ENCODE assay signal across 13 cellular contexts in genomic region chr3:193830791-193831191, GRCh38.
DNase-seq lines count a peak whose midpoint lies in the region; ATAC-seq and TF ChIP-seq lines count a peak whose summit lies in the region.
"Had no signal": no experiment of that assay in that cellular context is flagged by ENCODE, and none has a peak within 500 bp of the region (broad histone marks: within the 10 kb centered on the region; RNA-seq: fewer than 3 reads in every experiment).

No MANE protein-coding gene starts in this region.

- TF ChIP-seq EP300 in ovary (IDR thresholded peaks at IDR 0.05): no peak

- H3K14ac ChIP-seq in trophoblast cell (ENCODE audit: low read length): peak overlapping the region; percentile 0

- H3K36me3 ChIP-seq in trophoblast cell (ENCODE audit: control insufficient read depth in 1 of 2, insufficient read depth in 2 of 2, low read length in 2 of 2) (no peaks in the 10 kb centered on the region), ovary (no peaks in the 10 kb centered on the region)
- H3K36me3 ChIP-seq: BLaER1 had no signal

- TF ChIP-seq CTCF in activated B cell treated with CpG ODN at 0.5 μM for 24 hours (IDR thresholded peaks at IDR 0.05) (no peak), ovary (IDR thresholded peaks at IDR 0.05) (no peak)

- H3K36me3 Mint-ChIP-seq in activated B cell treated with CpG ODN at 0.5 μM for 24 hours (ENCODE audit: low read depth): no peaks in the 10 kb centered on the region
- H3K36me3 Mint-ChIP-seq: activated naive CD4-positive, alpha-beta T cell treated with anti-CD3 and anti-CD28 coated beads, Interleukin-2, amount 50 U/mL, for 72 hours; naive thymus-derived CD8-positive, alpha-beta T cell had no signal

- H2BK120ac ChIP-seq in trophoblast cell (ENCODE audit: insufficient read depth, low read length, poor library complexity): peak overlapping the region; percentile 73

- intact Hi-C loops in activated B cell treated with CpG ODN at 0.5 μM for 24 hours (cut with micrococcal nuclease): no loop called here
- intact Hi-C loops in ovary (cut with DNase I): no loop called here

- no peak overlapping the region for H3K4me3 Mint-ChIP-seq in activated B cell treated with CpG ODN at 0.5 μM for 24 hours
- H3K4me3 Mint-ChIP-seq: naive thymus-derived CD8-positive, alpha-beta T cell had no signal

- peak overlapping the region; percentile 10 for H2BK5ac ChIP-seq in trophoblast cell (ENCODE audit: low read depth, low read length, poor library complexity)

- no peaks in the 10 kb centered on the region for H3K9me3 Mint-ChIP-seq in activated B cell treated with CpG ODN at 0.5 μM for 24 hours
- H3K9me3 Mint-ChIP-seq: activated naive CD4-positive, alpha-beta T cell treated with anti-CD3 and anti-CD28 coated beads, Interleukin-2, amount 50 U/mL, for 72 hours; naive thymus-derived CD8-positive, alpha-beta T cell had no signal

- no peak overlapping the region for H3K4me2 ChIP-seq in trophoblast cell (ENCODE audit: low read length)

- POLR2A ChIA-PET in activated B cell treated with CpG ODN at 0.5 μM for 24 hours (lab: Charles Lee): no interaction called here

- no CpG with 5 or more reads among the region's 8 CpGs for WGBS in trophoblast cell (ENCODE audit: extremely low coverage, insufficient coverage, insufficient read length)
- WGBS in ovary, 3 donors: 95 to 97% (median 96%) methylated on average over 8 of the region's 8 CpGs

- H3K9me3 ChIP-seq in trophoblast cell (ENCODE audit: insufficient read depth, low read depth, low read length) (no peaks in the 10 kb centered on the region), ovary (no peaks in the 10 kb centered on the region)
- H3K9me3 ChIP-seq: BLaER1 had no signal

- no peak overlapping the region for H2AFZ ChIP-seq in trophoblast cell (ENCODE audit: insufficient read depth, low read length, poor library complexity)

- H3K79me1 ChIP-seq in trophoblast cell (ENCODE audit: low read length): peaks cover 10% of the 10 kb centered on the region

- H3K4me1 Mint-ChIP-seq in activated B cell treated with CpG ODN at 0.5 μM for 24 hours: peaks cover 40% of the 10 kb centered on the region

- ATAC-seq in activated B cell treated with CpG ODN at 0.5 μM for 24 hours (ENCODE audit: low read depth) (no peak), HG03460 (IDR thresholded peaks at IDR 0.05; ENCODE audit: unreplicated experiment) (no peak), HG02623 (IDR thresholded peaks at IDR 0.05; ENCODE audit: unreplicated experiment) (no peak)
- ATAC-seq: activated naive CD4-positive, alpha-beta T cell treated with anti-CD3 and anti-CD28 coated beads, Interleukin-2, amount 50 U/mL, for 72 hours; naive thymus-derived CD8-positive, alpha-beta T cell had no signal

- peak overlapping the region; percentile 49 for H4K91ac ChIP-seq in trophoblast cell (ENCODE audit: low read depth, low read length)

- H3K4me1 ChIP-seq in trophoblast cell (ENCODE audit: control insufficient read depth in 1 of 2, insufficient read depth in 2 of 2, low read length in 2 of 2) (peaks cover 17 to 18% of the 10 kb centered on the region in 2 experiments), ovary (ENCODE audit: insufficient read depth) (peaks cover 1% of the 10 kb centered on the region)

- no peak for TF ChIP-seq POLR2A in ovary (IDR thresholded peaks at IDR 0.05)

- peak overlapping the region; percentile 87 for H3K27ac Mint-ChIP-seq in activated B cell treated with CpG ODN at 0.5 μM for 24 hours
- H3K27ac Mint-ChIP-seq: activated naive CD4-positive, alpha-beta T cell treated with anti-CD3 and anti-CD28 coated beads, Interleukin-2, amount 50 U/mL, for 72 hours; naive thymus-derived CD8-positive, alpha-beta T cell had no signal

- H3K4ac ChIP-seq in trophoblast cell (ENCODE audit: low read depth, low read length): no peak overlapping the region

- H4K12ac ChIP-seq in trophoblast cell (ENCODE audit: low read depth, low read length): no peak overlapping the region

- H2AK5ac ChIP-seq in trophoblast cell (ENCODE audit: low read length): no peak overlapping the region

- H3K4me3 ChIP-seq in trophoblast cell (ENCODE audit: low read depth, low read length) (no peak overlapping the region), ovary (no peak overlapping the region)
- H3K4me3 ChIP-seq: BLaER1 had no signal

- peak overlapping the region; percentile 3 for H3K27ac ChIP-seq in trophoblast cell (ENCODE audit: low read depth, low read length)
- H3K27ac ChIP-seq in ovary: no peak overlapping the region
- H3K27ac ChIP-seq: BLaER1 had no signal

- DNase-seq in DMS79 treated with DMSO at 0.1 percent for 48 hours (lab: John Stamatoyannopoulos, UW) (peak; percentile 99), NCI-H2107 treated with DMSO at 0.1 percent for 48 hours (lab: John Stamatoyannopoulos, UW; ENCODE audit: unreplicated experiment) (peak; percentile 97), activated B cell treated with CpG ODN at 0.5 μM for 24 hours (no peak), trophoblast cell (peak in 1 of 2 donors; percentile 10), ovary (no peak), cerebellum (ENCODE audit: low spot score) (no peak)
- DNase-seq: activated CD4-positive, alpha-beta T cell treated with anti-CD3 and anti-CD28 coated beads, Interleukin-2, amount 50 U/mL, for 48 hours; naive thymus-derived CD8-positive, alpha-beta T cell; SW 1271 had no signal

- H3K18ac ChIP-seq in trophoblast cell (ENCODE audit: low read length): no peak overlapping the region

- no peak overlapping the region for H4K8ac ChIP-seq in trophoblast cell (ENCODE audit: low read depth, low read length)

- CTCF ChIA-PET in activated B cell treated with CpG ODN at 0.5 μM for 24 hours (lab: Charles Lee): no interaction called here

- no peak overlapping the region for H3K23ac ChIP-seq in trophoblast cell (ENCODE audit: low read length)

- H3K79me2 ChIP-seq in trophoblast cell (ENCODE audit: control insufficient read depth, insufficient read depth, low read length, poor library complexity): no peaks in the 10 kb centered on the region

- no peak overlapping the region for H3K9ac ChIP-seq in trophoblast cell (ENCODE audit: low read length)
- H3K9ac ChIP-seq: BLaER1 had no signal

- H3K27me3 ChIP-seq in trophoblast cell (ENCODE audit: insufficient read depth, low read length) (no peaks in the 10 kb centered on the region), ovary (no peaks in the 10 kb centered on the region)
- H3K27me3 ChIP-seq: BLaER1 had no signal

- peak overlapping the region; percentile 23 for H2BK12ac ChIP-seq in trophoblast cell (ENCODE audit: low read length)

- peaks cover 4% of the 10 kb centered on the region for H3K27me3 Mint-ChIP-seq in activated B cell treated with CpG ODN at 0.5 μM for 24 hours

Comparison
In these comparisons a context has a peak if more than half of its experiments do, and no peak if none do; other contexts are left out.
1. DNase-seq: peak in DMS79 treated with DMSO at 0.1 percent for 48 hours (single experiment) and NCI-H2107 treated with DMSO at 0.1 percent for 48 hours (single experiment); none in activated B cell treated with CpG ODN at 0.5 μM for 24 hours (single experiment), ovary (0 of 5) and cerebellum (single experiment).